In genomic region chr2:79131687-79132086, GRCh38 we compare ENCODE assay signal across 18 cellular contexts. TPM values are rescaled to one million over a fixed set of nuclear protein-coding genes. Genes with fewer than 3 reads are reported as not detected.
A peak's percentile ranks its signal among the peaks of the same experiment; 100 is the strongest.
DNase-seq lines count a peak whose midpoint lies in the region; ATAC-seq and TF ChIP-seq lines count a peak whose summit lies in the region.
"Had no signal": no experiment of that assay in that cellular context is flagged by ENCODE, and none has a peak within 500 bp of the region (broad histone marks: within the 10 kb centered on the region; RNA-seq: fewer than 3 reads in every experiment).

No MANE protein-coding gene starts in this region.

- H3K9ac ChIP-seq in SK-N-SH: no peak overlapping the region

- H3K4me1 ChIP-seq in SK-N-SH (ENCODE audit: control insufficient read depth in 1 of 2, insufficient read depth in 2 of 2, low read depth in 1 of 2, low read length in 1 of 2) (no peaks in the 10 kb centered on the region), OCI-LY7 (ENCODE audit: insufficient read depth, low read length, poor library complexity, severe bottlenecking) (no peaks in the 10 kb centered on the region)
- H3K4me1 ChIP-seq: Peyer's patch, SJSA1 had no signal

- intact Hi-C loops in OCI-LY7 (cut with micrococcal nuclease; ENCODE audit: unreplicated experiment): no loop called here
- intact Hi-C loops in left colon (cut with DNase I, micrococcal nuclease): no loop called here

- no peaks in the 10 kb centered on the region for H3K36me3 ChIP-seq in SK-N-SH (replicated peaks in 1 of 2; ENCODE audit: control insufficient read depth in 1 of 2, insufficient read depth in 2 of 2, low read length in 1 of 2)
- H3K36me3 ChIP-seq in OCI-LY7 (ENCODE audit: insufficient read depth, low read length): no peaks in the 10 kb centered on the region
- H3K36me3 ChIP-seq: Peyer's patch, SJSA1 had no signal

- no peak overlapping the region for H2AFZ ChIP-seq in SK-N-SH (ENCODE audit: low read depth)
- H2AFZ ChIP-seq in OCI-LY7 (ENCODE audit: low read length): no peak overlapping the region

- no peaks in the 10 kb centered on the region for H4K20me1 ChIP-seq in SK-N-SH (ENCODE audit: insufficient read depth)
- H4K20me1 ChIP-seq in OCI-LY7 (ENCODE audit: insufficient read depth, low read length): no peaks in the 10 kb centered on the region

- H3F3A ChIP-seq in SK-N-SH (replicated peaks; ENCODE audit: insufficient read depth): no peaks in the 10 kb centered on the region

- POLR2A ChIA-PET in SK-N-SH (lab: Yijun Ruan, JAX) (no interaction called here), OCI-LY7 (lab: Charles Lee) (interaction anchor here (0.8 kb wide), 1 partner anchor 18 kb away, joined by 3 read pairs; no protein-coding TSS in a partner anchor)

- no TSS peak for BruUV-seq in OCI-LY7 (replicated peaks; lab: Mats Ljungman, UMichigan)

- peak; percentile 18; the same call in 1 of the 2 replicates for TF ChIP-seq RAD21 in SK-N-SH (IDR thresholded peaks at IDR 0.05; ENCODE audit: low read length)

- no peak for DNase-seq in SK-N-SH
- no peak for DNase-seq in OCI-LY7 (ENCODE audit: low spot score)
- no peak for DNase-seq in left colon
- DNase-seq in activated CD4-positive, alpha-beta T cell treated with anti-CD3 and anti-CD28 coated beads, Interleukin-2, amount 50 U/mL, for 48 hours: no peak
- DNase-seq in NCI-H446 treated with DMSO at 0.1 percent for 48 hours (lab: John Stamatoyannopoulos, UW): no peak
- DNase-seq: GOT3, NCI-H1092 treated with DMSO at 0.1 percent for 48 hours, NCI-H146, NCI-H2029 treated with DMSO at 0.1 percent for 48 hours, NCI-H510A, NCI-H774, Peyer's patch had no signal

- WGBS in SK-N-SH (ENCODE audit: low lambda C conversion rate): 25% methylated on average over 4 of the region's 4 CpGs

- no peak overlapping the region for H3K4me2 ChIP-seq in SK-N-SH
- no peak overlapping the region for H3K4me2 ChIP-seq in OCI-LY7 (ENCODE audit: low read length)

- TF ChIP-seq CTCF in SK-N-SH (IDR thresholded peaks at IDR 0.05): no peak
- 0 out of 2 replicates have a peak, but pooled peaks have one; percentile 12 for TF ChIP-seq CTCF in OCI-LY7 (conservative IDR thresholded peaks at IDR 0.05; ENCODE audit: low read length)

- H3K27ac ChIP-seq in SK-N-SH (ENCODE audit: low read depth in 2 of 2, low read length in 1 of 2) (no peak overlapping the region), OCI-LY7 (ENCODE audit: low read depth, low read length, poor library complexity, severe bottlenecking) (no peak overlapping the region)
- H3K27ac ChIP-seq: Peyer's patch, SJSA1 had no signal

- ATAC-seq in SK-N-SH treated with all-trans-retinoic acid at 6 μM for 48 hours (no peak), left colon (peak; percentile 31), HG02798 (IDR thresholded peaks at IDR 0.05; ENCODE audit: poor library complexity, unreplicated experiment) (no peak)
- ATAC-seq: HCT116 had no signal

- H3K9me3 ChIP-seq in SK-N-SH (no peaks in the 10 kb centered on the region), OCI-LY7 (ENCODE audit: low read length) (no peaks in the 10 kb centered on the region)
- H3K9me3 ChIP-seq: Peyer's patch had no signal

- H3K27me3 ChIP-seq in SK-N-SH (ENCODE audit: insufficient read depth): no peaks in the 10 kb centered on the region
- H3K27me3 ChIP-seq: Peyer's patch, SJSA1 had no signal

- no peak for TF ChIP-seq EP300 in SK-N-SH (IDR thresholded peaks at IDR 0.05; ENCODE audit: borderline replicate concordance in 1 of 2, low read depth in 1 of 2, low read length in 1 of 2)

- H3K4me3 ChIP-seq in SK-N-SH (ENCODE audit: low read depth in 2 of 2, low read length in 1 of 2) (no peak overlapping the region), OCI-LY7 (ENCODE audit: low read depth, low read length, poor library complexity, severe bottlenecking) (no peak overlapping the region)
- H3K4me3 ChIP-seq: Peyer's patch, SJSA1 had no signal

- H3K9me2 ChIP-seq in SK-N-SH (no peaks in the 10 kb centered on the region), OCI-LY7 (ENCODE audit: insufficient read depth, low read length) (no peaks in the 10 kb centered on the region)

- CTCF ChIA-PET in SK-N-SH (lab: Yijun Ruan, JAX) (no interaction called here), OCI-LY7 (lab: Charles Lee; ENCODE audit: unreplicated experiment) (no interaction called here)

- H3K79me2 ChIP-seq in SK-N-SH (ENCODE audit: insufficient read depth): no peaks in the 10 kb centered on the region
- H3K79me2 ChIP-seq in OCI-LY7 (ENCODE audit: insufficient read depth, low read depth, low read length): no peaks in the 10 kb centered on the region

TF ChIP-seq in SK-N-SH, 30 proteins besides CTCF, POLR2A, EP300 and RAD21:
- TF ChIP-seq MXI1 (IDR thresholded peaks at IDR 0.05; ENCODE audit: low read depth, low read length) (no peak), TAF1 (IDR thresholded peaks at IDR 0.05; ENCODE audit: borderline replicate concordance, low read depth, low read length) (no peak), NRF1 (IDR thresholded peaks at IDR 0.05; ENCODE audit: low read depth, low read length) (no peak), EZH2phosphoT487 (IDR thresholded peaks at IDR 0.05; ENCODE audit: borderline replicate concordance, low read depth) (no peak), YY1 (IDR thresholded peaks at IDR 0.05; ENCODE audit: low read depth) (no peak), GATA2 (CRISPR knock-in tag; IDR thresholded peaks at IDR 0.05) (no peak), MAX (IDR thresholded peaks at IDR 0.05; ENCODE audit: low read depth) (no peak), ZBTB33 (IDR thresholded peaks at IDR 0.05; ENCODE audit: borderline replicate concordance, low read depth) (no peak)

TF ChIP-seq in SK-N-SH treated with all-trans-retinoic acid at 6 μM for 48 hours, 23 proteins besides CTCF, POLR2A, EP300 and RAD21:
- no peak for TF ChIP-seq ZC3H10 (CRISPR knock-in tag; IDR thresholded peaks at IDR 0.05)
- TF ChIP-seq BACH2 (CRISPR knock-in tag; IDR thresholded peaks at IDR 0.05; ENCODE audit: borderline replicate concordance): no peak
- TF ChIP-seq ESRRG (CRISPR knock-in tag; IDR thresholded peaks at IDR 0.05): no peak
- no peak for TF ChIP-seq ZNF565 (CRISPR knock-in tag; conservative IDR thresholded peaks at IDR 0.05; ENCODE audit: low read depth)
- TF ChIP-seq OSR1 (CRISPR knock-in tag; IDR thresholded peaks at IDR 0.05): no peak
- no peak for TF ChIP-seq CSDC2 (CRISPR knock-in tag; IDR thresholded peaks at IDR 0.05)
- TF ChIP-seq PATZ1 (CRISPR knock-in tag; IDR thresholded peaks at IDR 0.05; ENCODE audit: borderline replicate concordance): no peak
TF ChIP-seq in SK-N-SH treated with all-trans-retinoic acid at 6 μM for 48 hours: peak in this region for 0.

RNA-seq across cellular contexts. Expression of gene REG1A, which starts 11.4 kb away (rescaled TPM):
- polyA plus RNA-seq in SK-N-SH (2012; rRNA removed): not detected in 2 replicates
- not detected in 2 replicates for polyA plus RNA-seq in SK-N-SH (2012; cell fraction: cytosol; rRNA removed)
- polyA plus RNA-seq in SK-N-SH (2012; cell fraction: nucleus; rRNA removed): not detected in 2 replicates
- not detected in 2 replicates for total RNA-seq in OCI-LY7 (2014; rRNA removed; shearing (Covaris generic))
- not detected in 2 replicates for total RNA-seq in OCI-LY7 (2022)
- total RNA-seq in left colon: 1 to 10 TPM in 1 of 2 donors, not detected in 1; 7.9 TPM
- total RNA-seq: A673, LHCN-M2, SJSA1 had no signal

RNA-seq across cellular contexts. Expression of gene REG3A, which starts 27.9 kb away (rescaled TPM):
- polyA plus RNA-seq in SK-N-SH (2012; rRNA removed): not detected in 2 replicates
- not detected in 2 replicates for polyA plus RNA-seq in SK-N-SH (2012; cell fraction: cytosol; rRNA removed)
- polyA plus RNA-seq in SK-N-SH (2012; cell fraction: nucleus; rRNA removed): not detected in 2 replicates
- not detected in 2 replicates for total RNA-seq in OCI-LY7 (2014; rRNA removed; shearing (Covaris generic))
- total RNA-seq in OCI-LY7 (2022) (not detected in 2 replicates), left colon (1 to 10 TPM in 1 of 2 donors, not detected in 1; 3.7 TPM)
- total RNA-seq: A673, LHCN-M2, SJSA1 had no signal

RNA-seq across cellular contexts. Expression of gene REG1B, which starts 43.9 kb away (rescaled TPM):
- not detected in 2 replicates for polyA plus RNA-seq in SK-N-SH (2012; rRNA removed)
- polyA plus RNA-seq in SK-N-SH (2012; cell fraction: cytosol; rRNA removed): not detected in 2 replicates
- polyA plus RNA-seq in SK-N-SH (2012; cell fraction: nucleus; rRNA removed): not detected in 2 replicates
- total RNA-seq in OCI-LY7 (2014; rRNA removed; shearing (Covaris generic)): not detected in 2 replicates
- not detected in 2 replicates for total RNA-seq in OCI-LY7 (2022)
- total RNA-seq in left colon: 1 to 10 TPM in 1 of 2 donors, not detected in 1; 4.6 TPM
- total RNA-seq: A673, LHCN-M2, SJSA1 had no signal
